ENCODE assay signal across 23 cellular contexts in the genomic region with DNA sequence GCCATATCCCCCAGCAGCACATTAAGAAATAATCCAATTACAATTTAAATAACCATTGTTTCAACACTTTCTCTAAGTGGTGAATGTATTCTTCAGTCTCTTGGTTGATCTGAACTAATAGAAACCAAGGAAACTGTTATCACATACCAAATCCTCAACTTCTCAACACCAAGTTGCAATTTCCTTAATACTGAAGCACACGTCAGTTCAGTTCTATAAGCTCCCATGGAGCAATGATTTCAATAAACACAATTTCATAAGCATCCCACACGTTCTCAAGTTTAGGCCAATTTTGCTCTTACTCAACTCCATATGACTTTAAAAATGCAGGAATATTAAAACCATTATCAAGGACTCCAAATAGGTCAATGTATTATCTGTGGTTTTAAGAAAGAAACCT. TPM values are rescaled to one million over a fixed set of nuclear protein-coding genes. Genes with fewer than 3 reads are reported as not detected.
DNase-seq lines count a peak whose midpoint lies in the region; ATAC-seq, FAIRE-seq and TF ChIP-seq lines count a peak whose summit lies in the region.
"Had no signal": no experiment of that assay in that cellular context is flagged by ENCODE, and none has a peak within 500 bp of the region (broad histone marks: within the 10 kb centered on the region; RNA-seq: fewer than 3 reads in every experiment).

No MANE protein-coding gene starts in this region.

- H3K9me3 ChIP-seq in heart left ventricle = no peaks in the 10 kb centered on the region
- no peaks in the 10 kb centered on the region for H3K9me3 ChIP-seq in endothelial cell of umbilical vein (replicated peaks; ENCODE audit: control insufficient read depth, insufficient read depth, low read length)
- no peaks in the 10 kb centered on the region for H3K9me3 ChIP-seq in muscle layer of duodenum (ENCODE audit: control insufficient read depth in 1 of 2, low read length in 2 of 2)

- no peaks in the 10 kb centered on the region for H3K9me3 Mint-ChIP-seq in activated naive CD4-positive, alpha-beta T cell treated with anti-CD3 and anti-CD28 coated beads, Interleukin-2, amount 10 ng/mL, durations not matched to agents 7 days and 5 days
- H3K9me3 Mint-ChIP-seq: activated naive CD8-positive, alpha-beta T cell treated with anti-CD3 and anti-CD28 coated beads, Interleukin-2, amount 10 ng/mL, durations not matched to agents 7 days and 5 days; activated T-helper 1 cell treated with anti-CD3 and anti-CD28 coated beads, Interleukin-12 subunit alpha, Interleukin-12 subunit beta, Interleukin-2, Interleukin-4 antibody, amounts not matched to agents 30 ng/mL and 10 ng/mL and 1 ng/mL, durations not matched to agents 14 hours and 24 hours and 36 hours; naive B cell had no signal

- WGBS in heart left ventricle, 4 donors = 65 to 78% (median 71%) methylated on average over 2 of the region's 2 CpGs
- WGBS in urinary bladder = 75% methylated on average over 2 of the region's 2 CpGs

- no peaks in the 10 kb centered on the region for H3K27me3 ChIP-seq in heart left ventricle
- no peaks in the 10 kb centered on the region for H3K27me3 ChIP-seq in endothelial cell of umbilical vein (ENCODE audit: control insufficient read depth in 2 of 2, insufficient read depth in 2 of 2, low read length in 2 of 2)
- no peaks in the 10 kb centered on the region for H3K27me3 ChIP-seq in muscle layer of duodenum (ENCODE audit: low read depth, low read length)

- peak overlapping the region; percentile 90 for H3K4me2 ChIP-seq in endothelial cell of umbilical vein (ENCODE audit: insufficient read depth, low read length)

- H3K27me3 Mint-ChIP-seq in activated naive CD4-positive, alpha-beta T cell treated with anti-CD3 and anti-CD28 coated beads, Interleukin-2, amount 10 ng/mL, durations not matched to agents 7 days and 5 days = peaks cover 35% of the 10 kb centered on the region

- no peak overlapping the region for H3K4me3 Mint-ChIP-seq in activated naive CD4-positive, alpha-beta T cell treated with anti-CD3 and anti-CD28 coated beads, Interleukin-2, amount 10 ng/mL, durations not matched to agents 7 days and 5 days
- H3K4me3 Mint-ChIP-seq: activated naive CD8-positive, alpha-beta T cell treated with anti-CD3 and anti-CD28 coated beads, Interleukin-2, amount 10 ng/mL, durations not matched to agents 7 days and 5 days; activated T-helper 1 cell treated with anti-CD3 and anti-CD28 coated beads, Interleukin-12 subunit alpha, Interleukin-12 subunit beta, Interleukin-2, Interleukin-4 antibody, amounts not matched to agents 30 ng/mL and 10 ng/mL and 1 ng/mL, durations not matched to agents 14 hours and 24 hours and 36 hours; naive B cell had no signal

- peak overlapping the region; percentile 99 for H3K9ac ChIP-seq in endothelial cell of umbilical vein (replicated peaks; ENCODE audit: extremely low read depth, insufficient read depth, low read length)

- intact Hi-C loops in heart left ventricle (cut with DNase I) (loop anchor here in 2 of 10 donors (10.0 kb wide), 3 partner anchors 211 to 631 kb away; a partner anchor contains a TSS), Right ventricle myocardium inferior (cut with DNase I) (loop anchor here (5.0 kb wide), 1 partner anchor 332 kb away; no protein-coding TSS in a partner anchor), endothelial cell of umbilical vein (cut with micrococcal nuclease) (loop anchor here (2.0 to 10.0 kb wide), 2 partner anchors 301 to 671 kb away; a partner anchor contains a TSS)

- no peak for FAIRE-seq in endothelial cell of umbilical vein (lab: Jason Lieb, UNC)
- FAIRE-seq: A204.1, GM12878 had no signal

- DNase-seq in heart left ventricle (no peak), Right ventricle myocardium inferior (ENCODE audit: missing footprints) (no peak), endothelial cell of umbilical vein (ENCODE audit: low read depth, low spot score) (no peak), NCI-H1105 (lab: John Stamatoyannopoulos, UW) (no peak)
- DNase-seq in activated naive CD4-positive, alpha-beta T cell treated with anti-CD3 and anti-CD28 coated beads, Interleukin-2, amount 10 ng/mL, durations not matched to agents 7 days and 5 days = no peak
- DNase-seq: activated naive CD8-positive, alpha-beta T cell treated with anti-CD3 and anti-CD28 coated beads, Interleukin-2, amount 10 ng/mL, durations not matched to agents 7 days and 5 days; caudate nucleus; DMS153; GF-D8; Kasumi-1; naive B cell; NCI-H1092 treated with DMSO at 0.1 percent for 48 hours; NCI-H774; PC-3; stimulated activated CD8-positive, alpha-beta memory T cell treated with anti-CD3 and anti-CD28 coated beads, Interleukin-4, amount 100 ng/mL, for 48 hours had no signal

- POLR2A ChIA-PET in endothelial cell of umbilical vein (lab: Charles Lee) = no interaction called here

- peak overlapping the region in 8 of 12 donors; percentile 3 to 39 (median 20) for H3K4me3 ChIP-seq in heart left ventricle
- H3K4me3 ChIP-seq in endothelial cell of umbilical vein (replicated peaks in 1 of 3; ENCODE audit: insufficient read depth in 1 of 3, low read depth in 1 of 3, low read length in 3 of 3) = peak overlapping the region; percentile 2 to 93 (median 43)
- H3K4me3 ChIP-seq in muscle layer of duodenum (ENCODE audit: low read depth in 1 of 2, low read length in 2 of 2) = no peak overlapping the region
- H3K4me3 ChIP-seq in urinary bladder (ENCODE audit: low read depth, low read length) = peak overlapping the region; percentile 17
- H3K4me3 ChIP-seq: GM12878 had no signal

- H2AFZ ChIP-seq in endothelial cell of umbilical vein (ENCODE audit: low read depth, low read length) = peak overlapping the region; percentile 9

- no peak for TF ChIP-seq CTCF in heart left ventricle (IDR thresholded peaks at IDR 0.05)
- no peak for TF ChIP-seq CTCF in endothelial cell of umbilical vein (IDR thresholded peaks at IDR 0.05; ENCODE audit: extremely low read depth in 1 of 2, insufficient read depth in 1 of 2, low read depth in 1 of 2, low read length in 2 of 2)

- dilution Hi-C loops in endothelial cell of umbilical vein (cut with MboI; ENCODE audit: extremely low pct_ligation_motif_present, low sequenced_read_pairs) = no loop called here

- H3K79me2 ChIP-seq in endothelial cell of umbilical vein (ENCODE audit: control insufficient read depth, insufficient read depth, low read length) = peaks cover 29% of the 10 kb centered on the region

- H3K4me1 Mint-ChIP-seq in activated naive CD4-positive, alpha-beta T cell treated with anti-CD3 and anti-CD28 coated beads, Interleukin-2, amount 10 ng/mL, durations not matched to agents 7 days and 5 days = peaks cover 24% of the 10 kb centered on the region

- BruUV-seq in endothelial cell of umbilical vein (replicated peaks; lab: Mats Ljungman, UMichigan) = TSS peak; percentile 65

- H3K4me1 ChIP-seq in heart left ventricle = peaks cover 0 to 38% (median 10%) of the 10 kb centered on the region in 12 donors
- H3K4me1 ChIP-seq in endothelial cell of umbilical vein (ENCODE audit: control insufficient read depth, extremely low read depth, insufficient read depth, low read length) = peaks cover 65% of the 10 kb centered on the region
- no peaks in the 10 kb centered on the region for H3K4me1 ChIP-seq in muscle layer of duodenum (ENCODE audit: control insufficient read depth in 1 of 2, insufficient read depth in 2 of 2, low read length in 2 of 2)
- no peaks in the 10 kb centered on the region for H3K4me1 ChIP-seq in urinary bladder (ENCODE audit: insufficient read depth)

- H4K20me1 ChIP-seq in endothelial cell of umbilical vein (replicated peaks; ENCODE audit: control insufficient read depth, extremely low read depth, insufficient read depth, low read length) = no peaks in the 10 kb centered on the region

- H3K36me3 ChIP-seq in heart left ventricle (no peaks in the 10 kb centered on the region), endothelial cell of umbilical vein (ENCODE audit: control insufficient read depth in 2 of 2, extremely low read depth in 1 of 2, insufficient read depth in 2 of 2, low read length in 2 of 2) (peaks cover 0 to 2% of the 10 kb centered on the region in 2 experiments), muscle layer of duodenum (ENCODE audit: control insufficient read depth in 1 of 2, insufficient read depth in 2 of 2, low read length in 2 of 2) (no peaks in the 10 kb centered on the region), urinary bladder (ENCODE audit: insufficient read depth) (no peaks in the 10 kb centered on the region)

- H3K9me1 ChIP-seq in endothelial cell of umbilical vein (replicated peaks; ENCODE audit: control insufficient read depth, extremely low read depth, insufficient read depth, low read length) = no peaks in the 10 kb centered on the region

- CTCF ChIA-PET in endothelial cell of umbilical vein (lab: Charles Lee) = interaction anchor here (0.5 to 1.4 kb wide), 2 partner anchors 163 to 208 kb away, joined by 3 read pairs; no protein-coding TSS in a partner anchor
- CTCF ChIA-PET in activated naive CD4-positive, alpha-beta T cell treated with anti-CD3 and anti-CD28 coated beads, Interleukin-2, amount 10 ng/mL, durations not matched to agents 7 days and 5 days (lab: Charles Lee) = interaction anchor here (1.1 to 2.0 kb wide), 2 partner anchors 208 to 634 kb away, joined by 3 to 6 read pairs; no protein-coding TSS in a partner anchor

- H3K27ac ChIP-seq in heart left ventricle (peak overlapping the region in 11 of 12 donors; percentile 1 to 69 (median 36)), endothelial cell of umbilical vein (ENCODE audit: insufficient read depth, low read depth, low read length) (peak overlapping the region; percentile 97), muscle layer of duodenum (ENCODE audit: low read length) (peak overlapping the region; percentile 0), urinary bladder (ENCODE audit: low read depth) (no peak overlapping the region)

- H3K36me3 Mint-ChIP-seq in activated naive CD4-positive, alpha-beta T cell treated with anti-CD3 and anti-CD28 coated beads, Interleukin-2, amount 10 ng/mL, durations not matched to agents 7 days and 5 days = no peaks in the 10 kb centered on the region
- H3K36me3 Mint-ChIP-seq: activated naive CD8-positive, alpha-beta T cell treated with anti-CD3 and anti-CD28 coated beads, Interleukin-2, amount 10 ng/mL, durations not matched to agents 7 days and 5 days; naive B cell had no signal

- no peak for ATAC-seq in heart left ventricle
- ATAC-seq in Right ventricle myocardium inferior = no peak
- no peak for ATAC-seq in HG02852 (IDR thresholded peaks at IDR 0.05; ENCODE audit: unreplicated experiment)
- ATAC-seq: GM12878, PC-3 had no signal

- TF ChIP-seq POLR2A in heart left ventricle (IDR thresholded peaks at IDR 0.05) (peak in 1 of 2 donors; percentile 1), endothelial cell of umbilical vein (IDR thresholded peaks at IDR 0.05; ENCODE audit: low read depth, low read length) (peak; percentile 4)

- no peak overlapping the region for H3K27ac Mint-ChIP-seq in activated naive CD4-positive, alpha-beta T cell treated with anti-CD3 and anti-CD28 coated beads, Interleukin-2, amount 10 ng/mL, durations not matched to agents 7 days and 5 days
- H3K27ac Mint-ChIP-seq: activated naive CD8-positive, alpha-beta T cell treated with anti-CD3 and anti-CD28 coated beads, Interleukin-2, amount 10 ng/mL, durations not matched to agents 7 days and 5 days; activated T-helper 1 cell treated with anti-CD3 and anti-CD28 coated beads, Interleukin-12 subunit alpha, Interleukin-12 subunit beta, Interleukin-2, Interleukin-4 antibody, amounts not matched to agents 30 ng/mL and 10 ng/mL and 1 ng/mL, durations not matched to agents 14 hours and 24 hours and 36 hours; naive B cell had no signal

RNA-seq across cellular contexts. Expression of a gene that starts 5.8 kb away (rescaled TPM):
- 10 to 100 TPM; 11.6 to 37.9 (median 15.8) TPM for total RNA-seq in heart left ventricle
- polyA plus RNA-seq in heart left ventricle = 10 to 100 TPM in 1 of 2 donors, 1 to 10 TPM in 1; 5.9 to 11.7 TPM
- total RNA-seq in Right ventricle myocardium inferior = 18.1 TPM
- total RNA-seq in endothelial cell of umbilical vein = 210 and 223 TPM in 2 replicates
- polyA plus RNA-seq in endothelial cell of umbilical vein = 173 and 202 TPM in 2 replicates
- 102 and 124 TPM in 2 replicates for polyA plus RNA-seq in endothelial cell of umbilical vein (2011; cell fraction: cytosol; rRNA removed)
- 226 and 271 TPM in 2 replicates for polyA plus RNA-seq in endothelial cell of umbilical vein (2011; cell fraction: nucleus; rRNA removed)
- polyA plus RNA-seq in endothelial cell of umbilical vein (2012) = 146 and 167 TPM in 2 replicates
- polyA minus RNA-seq in endothelial cell of umbilical vein = 250 and 253 TPM in 2 replicates
- not detected for polyA minus RNA-seq in endothelial cell of umbilical vein (2011; cell fraction: cytosol; rRNA and poly(A)+ RNA removed)
- 356 and 482 TPM in 2 replicates for polyA minus RNA-seq in endothelial cell of umbilical vein (2011; cell fraction: nucleus; rRNA and poly(A)+ RNA removed)
- 17.1 TPM for total RNA-seq in urinary bladder
- polyA plus RNA-seq in urinary bladder = 13.5 TPM
- total RNA-seq: activated CD8-positive, alpha-beta memory T cell treated with anti-CD3 and anti-CD28 coated beads for 36 hours; activated naive CD8-positive, alpha-beta T cell treated with anti-CD3 and anti-CD28 coated beads, Interleukin-2, amount 10 ng/mL, durations not matched to agents 7 days and 5 days; activated T-helper 1 cell treated with anti-CD3 and anti-CD28 coated beads, Interleukin-12 subunit alpha, Interleukin-12 subunit beta, Interleukin-2, Interleukin-4 antibody, amounts not matched to agents 30 ng/mL and 10 ng/mL and 1 ng/mL, durations not matched to agents 14 hours and 24 hours and 36 hours; GM12878; PC-3; SK-MEL-5 had no signal
- polyA plus RNA-seq: GM12878 had no signal

Comparison
In these comparisons a context has a peak if more than half of its experiments do, and no peak if none do; other contexts are left out.
1. H3K4me3 ChIP-seq: peak in heart left ventricle (8 of 12), endothelial cell of umbilical vein (3 of 3) and urinary bladder (single experiment); none in muscle layer of duodenum (0 of 2).